Comparison of ENCODE assay signal across 27 cellular contexts in genomic region chr2:217513256-217513655, GRCh38.
"Had no signal": no experiment of that assay in that cellular context is flagged by ENCODE, and none has a peak within 500 bp of the region (broad histone marks: within the 10 kb centered on the region; RNA-seq: fewer than 3 reads in every experiment).

No MANE protein-coding gene starts in this region.

- H3K4me1 ChIP-seq: prostate gland had no signal

- H3K4me1 Mint-ChIP-seq: activated B cell treated with CpG ODN at 0.5 μM for 24 hours had no signal

- H3K27me3 ChIP-seq: body of pancreas, left lung, thyroid gland had no signal

- DNase-seq: activated B cell treated with CpG ODN at 0.5 μM for 24 hours; activated CD4-positive, alpha-beta T cell treated with anti-CD3 and anti-CD28 coated beads for 36 hours; activated CD4-positive, alpha-beta T cell treated with anti-CD3 and anti-CD28 coated beads, Interleukin-2, amount 50 U/mL, for 4 hours; activated CD8-positive, alpha-beta memory T cell treated with anti-CD3 and anti-CD28 coated beads for 24 hours; activated CD8-positive, alpha-beta memory T cell treated with anti-CD3 and anti-CD28 coated beads, Interleukin-2, amount 50 U/mL, for 4 hours; activated naive CD4-positive, alpha-beta T cell treated with Interleukin-2 at 50 U/mL for 16 hours; activated naive CD8-positive, alpha-beta T cell treated with anti-CD3 and anti-CD28 coated beads for 36 hours; activated T-cell treated with anti-CD3 and anti-CD28 coated beads, Interleukin-2, amount 50 U/mL, for 4 hours; amygdala; body of pancreas; caudate nucleus; effector CD4-positive, alpha-beta T cell; erythroblast; foreskin melanocyte; hippocampal formation; kidney glomerular epithelial cell; left lung; nephron progenitor cell; stimulated activated CD4-positive, alpha-beta T cell treated with anti-CD3 and anti-CD28 coated beads, Interleukin-4, amount 100 ng/mL, for 4 hours; substantia nigra; T-cell; thyroid gland had no signal

- H3K9me3 ChIP-seq: body of pancreas, left lung, prostate gland, thyroid gland had no signal

- H3K36me3 ChIP-seq: left lung, prostate gland, thyroid gland had no signal

- H3K27ac ChIP-seq: body of pancreas, left lung, prostate gland, thyroid gland had no signal

- H3K27ac Mint-ChIP-seq: activated B cell treated with CpG ODN at 0.5 μM for 24 hours; activated CD4-positive, alpha-beta T cell treated with anti-CD3 and anti-CD28 coated beads for 36 hours; activated naive CD8-positive, alpha-beta T cell treated with anti-CD3 and anti-CD28 coated beads for 36 hours; activated T-helper 2 cell treated with anti-CD3 and anti-CD28 coated beads, Interferon-gamma antibody, Interleukin-2, Interleukin-4, amounts not matched to agents 10 μg/mL and 5 μg/mL and 100 μg/mL, durations not matched to agents 14 hours and 24 hours and 36 hours; dendritic cell treated with granulocyte-macrophage colony-stimulating factor and Interleukin-4, amounts not matched to agents 40 ng/mL and 50 ng/mL, for 4 days; nephron progenitor cell; stimulated activated naive CD8-positive, alpha-beta T cell treated with anti-CD3 and anti-CD28 coated beads, Interleukin-15, Interleukin-2, amounts not matched to agents 100 ng/mL and 50 ng/mL, for 24 hours; T-cell; T-helper 2 cell treated with Interferon-gamma antibody and Interleukin-4, amounts not matched to agents 5 μg/mL and 100 μg/mL, for 36 hours had no signal

- H3K36me3 Mint-ChIP-seq: activated naive CD8-positive, alpha-beta T cell treated with anti-CD3 and anti-CD28 coated beads for 36 hours; T-cell had no signal

- H3K9me3 Mint-ChIP-seq: activated B cell treated with CpG ODN at 0.5 μM for 24 hours; activated naive CD8-positive, alpha-beta T cell treated with anti-CD3 and anti-CD28 coated beads for 36 hours; activated T-cell treated with anti-CD3 and anti-CD28 coated beads, Interleukin-2, amount 50 U/mL, for 4 hours; activated T-helper 2 cell treated with anti-CD3 and anti-CD28 coated beads, Interferon-gamma antibody, Interleukin-2, Interleukin-4, amounts not matched to agents 10 μg/mL and 5 μg/mL and 100 μg/mL, durations not matched to agents 14 hours and 24 hours and 36 hours; dendritic cell treated with granulocyte-macrophage colony-stimulating factor and Interleukin-4, amounts not matched to agents 40 ng/mL and 50 ng/mL, for 4 days; nephron progenitor cell; stimulated activated naive CD8-positive, alpha-beta T cell treated with anti-CD3 and anti-CD28 coated beads, Interleukin-15, Interleukin-2, amounts not matched to agents 100 ng/mL and 50 ng/mL, for 24 hours; T-cell; T-helper 2 cell treated with Interferon-gamma antibody and Interleukin-4, amounts not matched to agents 5 μg/mL and 100 μg/mL, for 36 hours had no signal

- ATAC-seq: activated CD4-positive, alpha-beta T cell treated with anti-CD3 and anti-CD28 coated beads for 36 hours; activated T-cell treated with anti-CD3 and anti-CD28 coated beads, Interleukin-2, amount 50 U/mL, for 4 hours; body of pancreas; left lung; T-cell had no signal

- H3K4me3 Mint-ChIP-seq: activated B cell treated with CpG ODN at 0.5 μM for 24 hours; activated CD4-positive, alpha-beta T cell treated with anti-CD3 and anti-CD28 coated beads for 36 hours; activated naive CD8-positive, alpha-beta T cell treated with anti-CD3 and anti-CD28 coated beads for 36 hours; activated T-cell treated with anti-CD3 and anti-CD28 coated beads, Interleukin-2, amount 50 U/mL, for 4 hours; dendritic cell treated with granulocyte-macrophage colony-stimulating factor and Interleukin-4, amounts not matched to agents 40 ng/mL and 50 ng/mL, for 4 days; nephron progenitor cell; stimulated activated naive CD8-positive, alpha-beta T cell treated with anti-CD3 and anti-CD28 coated beads, Interleukin-15, Interleukin-2, amounts not matched to agents 100 ng/mL and 50 ng/mL, for 24 hours; T-cell; T-helper 2 cell treated with Interferon-gamma antibody and Interleukin-4, amounts not matched to agents 5 μg/mL and 100 μg/mL, for 36 hours had no signal

- H3K4me3 ChIP-seq: body of pancreas, left lung, prostate gland, thyroid gland had no signal
